In genomic region chr5:160772854-160773253, GRCh38 we compare ENCODE assay signal across 26 cellular contexts.
"Had no signal": no experiment of that assay in that cellular context is flagged by ENCODE, and none has a peak within 500 bp of the region (broad histone marks: within the 10 kb centered on the region; RNA-seq: fewer than 3 reads in every experiment).

No MANE protein-coding gene starts in this region.

- H3K4me1 Mint-ChIP-seq: activated B cell treated with CpG ODN at 0.5 μM for 24 hours; activated CD4-positive, alpha-beta T cell treated with anti-CD3 and anti-CD28 coated beads, Interleukin-2, amount 10 ng/mL, durations not matched to agents 7 days and 5 days; activated naive CD8-positive, alpha-beta T cell treated with anti-CD3 and anti-CD28 coated beads, Interleukin-2, amount 50 U/mL, for 24 hours had no signal

- H3K36me3 Mint-ChIP-seq: activated CD4-positive, alpha-beta memory T cell treated with anti-CD3 and anti-CD28 coated beads for 36 hours; activated naive CD4-positive, alpha-beta T cell treated with anti-CD3 and anti-CD28 coated beads, Interleukin-2, amount 50 U/mL, for 72 hours had no signal

- H3K27me3 Mint-ChIP-seq: activated CD4-positive, alpha-beta T cell treated with anti-CD3 and anti-CD28 coated beads, Interleukin-2, amount 10 ng/mL, durations not matched to agents 7 days and 5 days had no signal

- DNase-seq: activated B cell treated with CpG ODN at 0.5 μM for 24 hours; activated CD4-positive, alpha-beta memory T cell treated with anti-CD3 and anti-CD28 coated beads for 36 hours; activated CD4-positive, alpha-beta T cell treated with anti-CD3 and anti-CD28 coated beads, Interleukin-2, amount 10 ng/mL, durations not matched to agents 7 days and 5 days; activated CD8-positive, alpha-beta memory T cell treated with anti-CD3 and anti-CD28 coated beads for 24 hours; activated effector memory CD4-positive, alpha-beta T cell treated with anti-CD3 and anti-CD28 coated beads, Interleukin-2, amount 50 U/mL, for 16 hours; activated naive CD4-positive, alpha-beta T cell treated with Interleukin-2 at 50 U/mL for 16 hours; activated naive CD8-positive, alpha-beta T cell treated with anti-CD3 and anti-CD28 coated beads, Interleukin-2, amount 50 U/mL, for 24 hours; activated T-cell treated with anti-CD3 and anti-CD28 coated beads, Interleukin-2, amount 50 U/mL, for 4 hours; amniotic stem cell; brain microvascular endothelial cell; cerebellar nuclear complex; MG63; MV-4-11; NCI-H1092 treated with DMSO at 0.1 percent for 48 hours; NCI-H1417 treated with DMSO at 0.1 percent for 48 hours; NCI-H1694; NCI-H2029; NCI-H2107; NCI-H2171 treated with DMSO at 0.1 percent for 48 hours; NCI-H226; NCI-H526; NCI-H82; SIG-M5; T-helper 2 cell; T1000 had no signal

- H3K9me3 Mint-ChIP-seq: activated B cell treated with CpG ODN at 0.5 μM for 24 hours; activated CD4-positive, alpha-beta memory T cell treated with anti-CD3 and anti-CD28 coated beads for 36 hours; activated CD4-positive, alpha-beta T cell treated with anti-CD3 and anti-CD28 coated beads, Interleukin-2, amount 10 ng/mL, durations not matched to agents 7 days and 5 days; activated naive CD4-positive, alpha-beta T cell treated with anti-CD3 and anti-CD28 coated beads, Interleukin-2, amount 50 U/mL, for 72 hours; activated naive CD8-positive, alpha-beta T cell treated with anti-CD3 and anti-CD28 coated beads, Interleukin-2, amount 50 U/mL, for 24 hours; activated T-cell treated with anti-CD3 and anti-CD28 coated beads, Interleukin-2, amount 50 U/mL, for 4 hours had no signal

- ATAC-seq: activated naive CD4-positive, alpha-beta T cell treated with anti-CD3 and anti-CD28 coated beads, Interleukin-2, amount 50 U/mL, for 72 hours; activated naive CD8-positive, alpha-beta T cell treated with anti-CD3 and anti-CD28 coated beads, Interleukin-2, amount 50 U/mL, for 24 hours; activated T-cell treated with anti-CD3 and anti-CD28 coated beads, Interleukin-2, amount 50 U/mL, for 4 hours had no signal

- H3K27ac Mint-ChIP-seq: activated B cell treated with CpG ODN at 0.5 μM for 24 hours; activated CD4-positive, alpha-beta memory T cell treated with anti-CD3 and anti-CD28 coated beads for 36 hours; activated CD4-positive, alpha-beta T cell treated with anti-CD3 and anti-CD28 coated beads, Interleukin-2, amount 10 ng/mL, durations not matched to agents 7 days and 5 days; activated naive CD4-positive, alpha-beta T cell treated with anti-CD3 and anti-CD28 coated beads, Interleukin-2, amount 50 U/mL, for 72 hours; activated naive CD8-positive, alpha-beta T cell treated with anti-CD3 and anti-CD28 coated beads, Interleukin-2, amount 50 U/mL, for 24 hours had no signal

- H3K4me3 Mint-ChIP-seq: activated B cell treated with CpG ODN at 0.5 μM for 24 hours; activated CD4-positive, alpha-beta memory T cell treated with anti-CD3 and anti-CD28 coated beads for 36 hours; activated CD4-positive, alpha-beta T cell treated with anti-CD3 and anti-CD28 coated beads, Interleukin-2, amount 10 ng/mL, durations not matched to agents 7 days and 5 days; activated naive CD8-positive, alpha-beta T cell treated with anti-CD3 and anti-CD28 coated beads, Interleukin-2, amount 50 U/mL, for 24 hours; activated T-cell treated with anti-CD3 and anti-CD28 coated beads, Interleukin-2, amount 50 U/mL, for 4 hours had no signal
